In the genomic region with DNA sequence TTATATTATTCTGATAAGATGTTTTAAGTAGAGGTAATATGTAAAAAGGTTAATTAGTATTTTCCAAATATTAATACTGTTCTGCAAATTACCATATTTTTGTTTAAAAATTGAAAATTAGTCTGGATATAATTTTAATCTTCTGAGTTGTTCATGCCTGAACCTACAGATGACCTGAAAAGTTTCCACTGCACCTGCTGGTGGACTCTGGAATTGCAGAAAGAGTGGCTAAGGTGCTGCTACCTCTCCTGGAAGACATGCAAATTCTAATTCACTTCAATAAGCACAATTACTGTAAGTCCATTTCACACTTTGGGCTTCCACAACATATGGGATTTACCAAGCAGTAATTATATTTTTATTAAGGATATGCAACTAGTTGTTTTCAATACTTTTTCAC, we compare ENCODE assay signal across 8 cellular contexts.
DNase-seq lines count a peak whose midpoint lies in the region; ATAC-seq and TF ChIP-seq lines count a peak whose summit lies in the region.

No MANE protein-coding gene starts in this region.

- H3K9ac ChIP-seq in trophoblast cell (ENCODE audit: low read length): no peak overlapping the region

- no peak overlapping the region for H2AK5ac ChIP-seq in trophoblast cell (ENCODE audit: low read length)

- ATAC-seq in HG03520 (IDR thresholded peaks at IDR 0.05; ENCODE audit: unreplicated experiment): no peak

- H3K36me3 ChIP-seq in trophoblast cell (ENCODE audit: control insufficient read depth in 1 of 2, insufficient read depth in 2 of 2, low read length in 2 of 2): no peaks in the 10 kb centered on the region

- H3K18ac ChIP-seq in trophoblast cell (ENCODE audit: low read length): no peak overlapping the region

- no peak overlapping the region for H4K8ac ChIP-seq in trophoblast cell (ENCODE audit: low read depth, low read length)

- no peak overlapping the region for H2BK120ac ChIP-seq in trophoblast cell (ENCODE audit: insufficient read depth, low read length, poor library complexity)

- no peak overlapping the region for H3K4ac ChIP-seq in trophoblast cell (ENCODE audit: low read depth, low read length)

- DNase-seq in T-helper 2 cell (peak; percentile 12 to 63 (median 48)), HL-60 (ENCODE audit: low read depth in 1 of 2, low spot score in 1 of 2) (peak; percentile 10 to 24), dermis blood vessel endothelial cell (peak; percentile 54), trophoblast cell (peak; percentile 56 to 89), midbrain (lab: John Stamatoyannopoulos, UW) (no peak)
- no peak for DNase-seq in T-helper 2 cell treated with Interferon-gamma antibody and Interleukin-4, amounts not matched to agents 5 μg/mL and 100 μg/mL, for 36 hours (ENCODE audit: low spot score)
- DNase-seq in activated CD4-positive, CD25-positive, alpha-beta regulatory T cell treated with anti-CD3 and anti-CD28 coated beads, Interleukin-2, amount 50 U/mL, for 16 hours (ENCODE audit: low read depth, low spot score): peak; percentile 42

- H3K4me3 ChIP-seq in HL-60 (replicated peaks; ENCODE audit: insufficient read depth, low read length): no peak overlapping the region
- H3K4me3 ChIP-seq in trophoblast cell (ENCODE audit: low read depth, low read length): no peak overlapping the region

- no peaks in the 10 kb centered on the region for H3K4me1 ChIP-seq in trophoblast cell (ENCODE audit: control insufficient read depth in 1 of 2, insufficient read depth in 2 of 2, low read length in 2 of 2)

- H4K91ac ChIP-seq in trophoblast cell (ENCODE audit: low read depth, low read length): no peak overlapping the region

- no peaks in the 10 kb centered on the region for H3K79me2 ChIP-seq in trophoblast cell (ENCODE audit: control insufficient read depth, insufficient read depth, low read length, poor library complexity)

- H3K36me3 Mint-ChIP-seq in T-helper 2 cell treated with Interferon-gamma antibody and Interleukin-4, amounts not matched to agents 5 μg/mL and 100 μg/mL, for 36 hours (ENCODE audit: low read depth): no peaks in the 10 kb centered on the region

- no peak overlapping the region for H2AFZ ChIP-seq in trophoblast cell (ENCODE audit: insufficient read depth, low read length, poor library complexity)

- peaks cover 60% of the 10 kb centered on the region for H3K27me3 Mint-ChIP-seq in T-helper 2 cell treated with Interferon-gamma antibody and Interleukin-4, amounts not matched to agents 5 μg/mL and 100 μg/mL, for 36 hours (ENCODE audit: low read depth)

- H3K4me1 Mint-ChIP-seq in T-helper 2 cell treated with Interferon-gamma antibody and Interleukin-4, amounts not matched to agents 5 μg/mL and 100 μg/mL, for 36 hours (ENCODE audit: low read depth): no peaks in the 10 kb centered on the region

- peak; percentile 40 for TF ChIP-seq CTCF in HL-60 (IDR thresholded peaks at IDR 0.05; ENCODE audit: insufficient read depth, low read length)

- H3K79me1 ChIP-seq in trophoblast cell (ENCODE audit: low read length): no peaks in the 10 kb centered on the region

- H3K4me2 ChIP-seq in trophoblast cell (ENCODE audit: low read length): no peak overlapping the region

- no peaks in the 10 kb centered on the region for H3K9me3 ChIP-seq in trophoblast cell (ENCODE audit: insufficient read depth, low read depth, low read length)

- H3K27ac ChIP-seq in HL-60 (replicated peaks) (no peak overlapping the region), trophoblast cell (ENCODE audit: low read depth, low read length) (no peak overlapping the region)

- no peak overlapping the region for H3K4me3 Mint-ChIP-seq in T-helper 2 cell treated with Interferon-gamma antibody and Interleukin-4, amounts not matched to agents 5 μg/mL and 100 μg/mL, for 36 hours

- H3K27me3 ChIP-seq in HL-60 (ENCODE audit: insufficient read depth, poor library complexity, severe bottlenecking): peaks cover 16% of the 10 kb centered on the region
- no peaks in the 10 kb centered on the region for H3K27me3 ChIP-seq in trophoblast cell (ENCODE audit: insufficient read depth, low read length)

- H3K27ac Mint-ChIP-seq in T-helper 2 cell treated with Interferon-gamma antibody and Interleukin-4, amounts not matched to agents 5 μg/mL and 100 μg/mL, for 36 hours: no peak overlapping the region

- no peak overlapping the region for H2BK5ac ChIP-seq in trophoblast cell (ENCODE audit: low read depth, low read length, poor library complexity)

- no peak overlapping the region for H3K14ac ChIP-seq in trophoblast cell (ENCODE audit: low read length)

- no peaks in the 10 kb centered on the region for H3K9me3 Mint-ChIP-seq in T-helper 2 cell treated with Interferon-gamma antibody and Interleukin-4, amounts not matched to agents 5 μg/mL and 100 μg/mL, for 36 hours

- H3K23ac ChIP-seq in trophoblast cell (ENCODE audit: low read length): no peak overlapping the region

- no peak overlapping the region for H2BK12ac ChIP-seq in trophoblast cell (ENCODE audit: low read length)

- H4K12ac ChIP-seq in trophoblast cell (ENCODE audit: low read depth, low read length): no peak overlapping the region

Comparison
In these comparisons a context has a peak if more than half of its experiments do, and no peak if none do; other contexts are left out.
1. DNase-seq: peak in T-helper 2 cell (5 of 5), HL-60 (2 of 2), activated CD4-positive, CD25-positive, alpha-beta regulatory T cell treated with anti-CD3 and anti-CD28 coated beads, Interleukin-2, amount 50 U/mL, for 16 hours (single experiment), dermis blood vessel endothelial cell (single experiment) and trophoblast cell (2 of 2); none in T-helper 2 cell treated with Interferon-gamma antibody and Interleukin-4, amounts not matched to agents 5 μg/mL and 100 μg/mL, for 36 hours (single experiment) and midbrain (single experiment).